In genomic region chr3:13193320-13194284, GRCh38 we compare ENCODE assay signal across 17 cellular contexts.
DNase-seq lines count a peak whose midpoint lies in the region; ATAC-seq and TF ChIP-seq lines count a peak whose summit lies in the region.
"Had no signal": no experiment of that assay in that cellular context is flagged by ENCODE, and none has a peak within 500 bp of the region (broad histone marks: within the 10 kb centered on the region; RNA-seq: fewer than 3 reads in every experiment).

No MANE protein-coding gene starts in this region.

- peaks cover 26% of the 10 kb centered on the region; the same call in 1 of the 2 replicates for H3F3A ChIP-seq in PC-9 (ENCODE audit: insufficient read depth, low read depth)

- H3K27ac Mint-ChIP-seq in chondrocyte (ENCODE audit: unreplicated experiment): no peak overlapping the region
- H3K27ac Mint-ChIP-seq: activated naive CD4-positive, alpha-beta T cell treated with anti-CD3 and anti-CD28 coated beads for 36 hours had no signal

- peak overlapping the region; percentile 92 for H3K4me2 ChIP-seq in BLaER1
- peak overlapping the region; percentile 70 for H3K4me2 ChIP-seq in PC-9

- BruUV-seq in PC-9 (replicated peaks; lab: Mats Ljungman, UMichigan): no TSS peak

- H3K4me3 Mint-ChIP-seq in chondrocyte (ENCODE audit: unreplicated experiment): no peak overlapping the region
- H3K4me3 Mint-ChIP-seq: activated naive CD4-positive, alpha-beta T cell treated with anti-CD3 and anti-CD28 coated beads for 36 hours; brain had no signal

- POLR2A ChIA-PET in HEK293 (lab: Yijun Ruan, JAX) (interaction anchor here (0.6 to 1.0 kb wide), 2 partner anchors 14 to 63 kb away, joined by 3 to 7 read pairs; no protein-coding TSS in a partner anchor), PC-9 (lab: Charles Lee; ENCODE audit: unreplicated experiment) (interaction anchor here (0.6 to 0.8 kb wide), 2 partner anchors 25 to 1000 kb away, joined by 3 to 4 read pairs; no protein-coding TSS in a partner anchor)

- peak overlapping the region; percentile 72 for H3K9ac ChIP-seq in BLaER1

- H3K36me3 ChIP-seq in BLaER1: no peaks in the 10 kb centered on the region
- no peaks in the 10 kb centered on the region for H3K36me3 ChIP-seq in HEK293 (ENCODE audit: control insufficient read depth in 2 of 2, insufficient read depth in 1 of 2, low read length in 2 of 2)
- no peaks in the 10 kb centered on the region for H3K36me3 ChIP-seq in PC-9 (ENCODE audit: low read depth)
- no peaks in the 10 kb centered on the region for H3K36me3 ChIP-seq in lower lobe of right lung

- H3K27me3 ChIP-seq in BLaER1 (no peaks in the 10 kb centered on the region), PC-9 (ENCODE audit: insufficient read depth, low read depth) (no peaks in the 10 kb centered on the region), lower lobe of right lung (ENCODE audit: low read depth) (peaks cover 10% of the 10 kb centered on the region)

- H2AFZ ChIP-seq in PC-9: no peak overlapping the region

- H3K4me1 ChIP-seq in BLaER1 (peaks cover 100% of the 10 kb centered on the region), HEK293 (ENCODE audit: control insufficient read depth, insufficient read depth, low read length) (no peaks in the 10 kb centered on the region), PC-9 (replicated peaks; ENCODE audit: insufficient read depth) (peaks cover 56% of the 10 kb centered on the region), lower lobe of right lung (no peaks in the 10 kb centered on the region)

- H3K9me3 ChIP-seq in BLaER1 (peaks cover 10% of the 10 kb centered on the region), HEK293 (ENCODE audit: control insufficient read depth, insufficient read depth, low read depth, low read length) (no peaks in the 10 kb centered on the region), PC-9 (ENCODE audit: insufficient read depth, low read depth) (no peaks in the 10 kb centered on the region), lower lobe of right lung (no peaks in the 10 kb centered on the region)

- H4K20me1 ChIP-seq in BLaER1 (no peaks in the 10 kb centered on the region), PC-9 (ENCODE audit: insufficient read depth) (no peaks in the 10 kb centered on the region; the same call in 1 of the 2 replicates)

- TF ChIP-seq CTCF in HEK293 (tag by site-specific recombination; IDR thresholded peaks at IDR 0.05) (no peak), PC-9 (conservative IDR thresholded peaks at IDR 0.05) (no peak; the same call in 1 of the 2 replicates), lower lobe of right lung (IDR thresholded peaks at IDR 0.05) (no peak), chondrocyte (IDR thresholded peaks at IDR 0.05) (no peak)

- H3K4me3 ChIP-seq in BLaER1 (no peak overlapping the region; the same call in 1 of the 2 replicates), HEK293 (ENCODE audit: low read depth, low read length) (no peak overlapping the region), PC-9 (no peak overlapping the region; the same call in 1 of the 2 replicates), lower lobe of right lung (no peak overlapping the region)
- H3K4me3 ChIP-seq: coronary artery, skin epidermis had no signal

- H3K27me3 Mint-ChIP-seq in chondrocyte (ENCODE audit: low read depth): no peaks in the 10 kb centered on the region

- CTCF ChIA-PET in HEK293 (lab: Yijun Ruan, JAX) (interaction anchor here (0.6 to 2.3 kb wide), 10 partner anchors 9 to 259 kb away, joined by 3 to 13 read pairs (median 3); no protein-coding TSS in a partner anchor), PC-9 (lab: Charles Lee) (interaction anchor here (0.6 to 1.9 kb wide), 3 partner anchors 36 to 160 kb away, joined by 4 read pairs; no protein-coding TSS in a partner anchor)

- no peaks in the 10 kb centered on the region for H3K9me2 ChIP-seq in PC-9 (ENCODE audit: insufficient read depth)

- no peaks in the 10 kb centered on the region for H3K79me2 ChIP-seq in PC-9 (ENCODE audit: low read depth)

- intact Hi-C loops in PC-9 (cut with micrococcal nuclease; ENCODE audit: unreplicated experiment) (loop anchor here (1.0 kb wide), 1 partner anchor 25 kb away; no protein-coding TSS in a partner anchor), lower lobe of right lung (cut with DNase I) (no loop called here)

- H3K4me1 Mint-ChIP-seq in chondrocyte (ENCODE audit: low read depth): peaks cover 35% of the 10 kb centered on the region

- DNase-seq in PC-9 (peak; percentile 93 to 94), lower lobe of right lung (peak; percentile 22), chondrocyte (ENCODE audit: low spot score) (no peak), DMS 273 (lab: John Stamatoyannopoulos, UW; ENCODE audit: unreplicated experiment) (no peak)
- DNase-seq: activated CD4-positive, alpha-beta T cell treated with anti-CD3 and anti-CD28 coated beads for 4 hours; activated naive CD4-positive, alpha-beta T cell treated with anti-CD3 and anti-CD28 coated beads for 36 hours; Karpas-422; NCI-H1436 treated with DMSO at 0.1 percent for 48 hours; NCI-H345; stimulated activated CD4-positive, alpha-beta T cell treated with anti-CD3 and anti-CD28 coated beads, Interleukin-4, amount 100 ng/mL, for 1 hour had no signal

- H3K36me3 Mint-ChIP-seq in chondrocyte (ENCODE audit: low read depth): no peaks in the 10 kb centered on the region
- H3K36me3 Mint-ChIP-seq: brain had no signal

- ATAC-seq in lower lobe of right lung (no peak), GM21737 (IDR thresholded peaks at IDR 0.05; ENCODE audit: unreplicated experiment) (no peak), GM21423 (IDR thresholded peaks at IDR 0.05; ENCODE audit: unreplicated experiment) (no peak)

- H3K27ac ChIP-seq in BLaER1 (peak overlapping the region; percentile 83), HEK293 (ENCODE audit: extremely low read depth, low read depth, low read length) (no peak overlapping the region), PC-9 (peak overlapping the region; percentile 50), lower lobe of right lung (no peak overlapping the region)
- H3K27ac ChIP-seq: coronary artery, skin epidermis had no signal

- no peaks in the 10 kb centered on the region for H3K9me3 Mint-ChIP-seq in chondrocyte (ENCODE audit: low read depth)
- H3K9me3 Mint-ChIP-seq: brain had no signal

TF ChIP-seq in HEK293, 187 proteins besides CTCF, POLR2A, EP300 and RAD21:
- TF ChIP-seq ZNF341 (tag by site-specific recombination; IDR thresholded peaks at IDR 0.05; ENCODE audit: low read depth) (peak; percentile 63; the same call in 1 of the 2 replicates), INSM2 (tag by site-specific recombination; IDR thresholded peaks at IDR 0.05) (no peak), ZNF624 (tag by site-specific recombination; IDR thresholded peaks at IDR 0.05) (no peak), RBAK (tag by site-specific recombination; IDR thresholded peaks at IDR 0.05) (no peak), ZSCAN30 (tag by site-specific recombination; IDR thresholded peaks at IDR 0.05) (no peak), ZNF792 (tag by site-specific recombination; IDR thresholded peaks at IDR 0.05) (no peak), ZNF660 (tag by site-specific recombination; IDR thresholded peaks at IDR 0.05) (no peak), PATZ1 (tag by site-specific recombination; IDR thresholded peaks at IDR 0.05) (0 out of 2 replicates have a peak, but pooled peaks have one; percentile 10), ZNF2 (tag by site-specific recombination; IDR thresholded peaks at IDR 0.05) (no peak)

Comparison
In these comparisons a context has a peak if more than half of its experiments do, and no peak if none do; other contexts are left out.
1. H3K27ac ChIP-seq: peak in BLaER1 (single experiment) and PC-9 (single experiment); none in HEK293 (single experiment) and lower lobe of right lung (single experiment).
2. DNase-seq: peak in PC-9 (2 of 2) and lower lobe of right lung (single experiment); none in chondrocyte (single experiment) and DMS 273 (single experiment).